Comparison of ENCODE assay signal across 1 cellular context in genomic region chr1:65069186-65069585, GRCh38.
TF ChIP-seq lines count a peak whose summit lies in the region.

No MANE protein-coding gene starts in this region.

TF ChIP-seq in WTC11, 78 proteins besides CTCF, POLR2A, EP300 and RAD21 (continued from another document):
- TF ChIP-seq ZNF532 (CRISPR knock-in tag; IDR thresholded peaks at IDR 0.05; ENCODE audit: borderline replicate concordance) (no peak), MYBL2 (CRISPR knock-in tag; IDR thresholded peaks at IDR 0.05) (no peak), SMAD4 (CRISPR knock-in tag; IDR thresholded peaks at IDR 0.05) (no peak), HMGXB4 (CRISPR knock-in tag; IDR thresholded peaks at IDR 0.05) (no peak), STAT6 (CRISPR knock-in tag; conservative IDR thresholded peaks at IDR 0.05; ENCODE audit: low read depth) (no peak), KAT7 (CRISPR knock-in tag; IDR thresholded peaks at IDR 0.05; ENCODE audit: borderline replicate concordance) (no peak), FOXP1 (CRISPR knock-in tag; IDR thresholded peaks at IDR 0.05; ENCODE audit: borderline replicate concordance) (no peak), NFYB (CRISPR knock-in tag; conservative IDR thresholded peaks at IDR 0.05; ENCODE audit: low read depth) (no peak), RELA (CRISPR knock-in tag; IDR thresholded peaks at IDR 0.05; ENCODE audit: borderline replicate concordance) (no peak), USF1 (CRISPR knock-in tag; IDR thresholded peaks at IDR 0.05) (no peak), FOXP4 (CRISPR knock-in tag; IDR thresholded peaks at IDR 0.05) (no peak)
